ENCODE assay signal across 8 cellular contexts in the genomic region with DNA sequence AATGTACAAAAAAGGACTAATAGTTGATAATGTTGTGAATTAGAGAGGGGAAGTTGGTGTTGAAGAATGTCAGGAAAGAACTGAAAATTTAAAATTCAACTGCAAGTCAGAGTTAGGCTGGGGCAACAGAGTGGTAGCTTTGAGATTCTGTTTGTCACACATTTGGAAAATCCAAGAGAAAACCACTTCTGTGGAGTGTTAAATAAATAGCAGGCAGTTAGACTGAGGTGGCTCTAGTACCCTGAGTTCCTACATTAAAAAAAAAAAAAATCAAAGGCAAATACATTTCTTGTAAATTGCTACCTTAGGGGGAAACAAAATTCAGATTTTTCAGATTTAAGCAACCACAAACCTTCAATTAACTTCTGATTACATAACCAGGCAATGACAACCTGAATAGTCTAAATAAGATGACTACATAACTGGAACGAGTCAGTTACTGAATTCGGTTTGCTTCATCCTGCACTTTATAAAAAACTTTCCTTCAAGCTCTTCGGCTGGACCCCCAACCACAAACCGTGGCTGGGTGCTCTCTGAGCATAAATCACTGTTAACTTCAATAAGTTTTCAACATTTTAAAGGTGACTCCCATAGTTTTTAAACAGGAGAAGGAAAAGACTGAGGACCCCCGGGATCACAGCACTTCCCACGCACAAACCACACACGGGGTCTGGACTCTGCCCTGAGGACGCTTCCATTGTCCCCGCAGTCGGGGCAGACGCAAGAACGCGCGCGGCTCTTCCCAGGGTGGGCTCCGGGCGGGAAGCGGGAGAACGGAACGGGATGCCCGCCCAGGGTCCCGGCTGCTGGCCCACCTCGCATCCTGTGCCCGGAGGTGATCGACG. TPM values are rescaled to one million over a fixed set of nuclear protein-coding genes. Genes with fewer than 3 reads are reported as not detected.
DNase-seq lines count a peak whose midpoint lies in the region; FAIRE-seq lines count a peak whose summit lies in the region.

No MANE protein-coding gene starts in this region.

- H3K36me3 ChIP-seq in iPS-15b (ENCODE audit: control insufficient read depth, insufficient read depth, low read length) (peaks cover 5% of the 10 kb centered on the region), small intestine (ENCODE audit: control insufficient read depth in 2 of 2, insufficient read depth in 2 of 2, low read length in 2 of 2) (no peaks in the 10 kb centered on the region)

- H3K27me3 ChIP-seq in iPS-15b (ENCODE audit: control insufficient read depth, insufficient read depth, low read length) (no peaks in the 10 kb centered on the region), small intestine (ENCODE audit: control insufficient read depth in 2 of 2, insufficient read depth in 2 of 2, low read length in 2 of 2) (no peaks in the 10 kb centered on the region)

- peaks cover 7% of the 10 kb centered on the region for H3K9me3 Mint-ChIP-seq in activated CD4-positive, alpha-beta T cell treated with anti-CD3 and anti-CD28 coated beads, Interleukin-2, amount 10 ng/mL, durations not matched to agents 7 days and 5 days
- peaks cover 19% of the 10 kb centered on the region for H3K9me3 Mint-ChIP-seq in activated T-helper 2 cell treated with anti-CD3 and anti-CD28 coated beads, Interferon-gamma antibody, Interleukin-2, Interleukin-4, amounts not matched to agents 10 μg/mL and 5 μg/mL and 100 μg/mL, durations not matched to agents 14 hours and 24 hours and 36 hours

- peak overlapping the region; percentile 98 for H3K4me3 ChIP-seq in iPS-15b (ENCODE audit: low read depth, low read length)
- H3K4me3 ChIP-seq in small intestine (ENCODE audit: low read depth in 1 of 2, low read length in 2 of 2), result peak overlapping the region; percentile 71 to 84

- H3K4me1 ChIP-seq in iPS-15b (ENCODE audit: control insufficient read depth, insufficient read depth, low read length) (peaks cover 8% of the 10 kb centered on the region), small intestine (ENCODE audit: control insufficient read depth in 2 of 2, insufficient read depth in 1 of 2, low read depth in 1 of 2, low read length in 1 of 2) (no peaks in the 10 kb centered on the region)

- peak; percentile 9 for DNase-seq in activated CD4-positive, alpha-beta T cell treated with anti-CD3 and anti-CD28 coated beads, Interleukin-2, amount 10 ng/mL, durations not matched to agents 7 days and 5 days
- no peak for DNase-seq in activated CD4-positive, alpha-beta T cell treated with anti-CD3 and anti-CD28 coated beads, Interleukin-2, amount 50 U/mL, for 48 hours
- DNase-seq in activated T-helper 2 cell treated with anti-CD3 and anti-CD28 coated beads, Interferon-gamma antibody, Interleukin-2, Interleukin-4, amounts not matched to agents 10 μg/mL and 5 μg/mL and 100 μg/mL, durations not matched to agents 14 hours and 24 hours and 36 hours (ENCODE audit: low spot score), result no peak
- DNase-seq in small intestine (no peak), GM19238 (ENCODE audit: insufficient read length, low spot score) (no peak), NCI-H187 treated with DMSO at 0.1 percent for 48 hours (lab: John Stamatoyannopoulos, UW) (no peak), GDM1 (lab: John Stamatoyannopoulos, UW) (no peak)

- peak overlapping the region; percentile 93 for H3K4me3 Mint-ChIP-seq in activated CD4-positive, alpha-beta T cell treated with anti-CD3 and anti-CD28 coated beads, Interleukin-2, amount 10 ng/mL, durations not matched to agents 7 days and 5 days
- peak overlapping the region; percentile 90 for H3K4me3 Mint-ChIP-seq in activated T-helper 2 cell treated with anti-CD3 and anti-CD28 coated beads, Interferon-gamma antibody, Interleukin-2, Interleukin-4, amounts not matched to agents 10 μg/mL and 5 μg/mL and 100 μg/mL, durations not matched to agents 14 hours and 24 hours and 36 hours (ENCODE audit: low read depth)

- H3K27ac ChIP-seq in small intestine (ENCODE audit: low read depth in 1 of 2, low read length in 1 of 2), result peak overlapping the region in 1 of 2 donors; percentile 82

- POLR2A ChIA-PET in activated CD4-positive, alpha-beta T cell treated with anti-CD3 and anti-CD28 coated beads, Interleukin-2, amount 10 ng/mL, durations not matched to agents 7 days and 5 days (lab: Charles Lee), result interaction anchor here (2.0 kb wide), 1 partner anchor 14 kb away, joined by 8 read pairs; no protein-coding TSS in a partner anchor

- peaks cover 18% of the 10 kb centered on the region for H3K4me1 Mint-ChIP-seq in activated CD4-positive, alpha-beta T cell treated with anti-CD3 and anti-CD28 coated beads, Interleukin-2, amount 10 ng/mL, durations not matched to agents 7 days and 5 days
- H3K4me1 Mint-ChIP-seq in activated T-helper 2 cell treated with anti-CD3 and anti-CD28 coated beads, Interferon-gamma antibody, Interleukin-2, Interleukin-4, amounts not matched to agents 10 μg/mL and 5 μg/mL and 100 μg/mL, durations not matched to agents 14 hours and 24 hours and 36 hours (ENCODE audit: low read depth), result peaks cover 6% of the 10 kb centered on the region

- peak overlapping the region; percentile 79 for H3K9ac ChIP-seq in iPS-15b (ENCODE audit: low read depth, low read length)

- CTCF ChIA-PET in activated CD4-positive, alpha-beta T cell treated with anti-CD3 and anti-CD28 coated beads, Interleukin-2, amount 10 ng/mL, durations not matched to agents 7 days and 5 days (lab: Charles Lee), result interaction anchor here (0.6 to 1.3 kb wide), 3 partner anchors 13 to 870 kb away, joined by 4 to 5 read pairs (median 4); a partner anchor contains a TSS

- no peak for FAIRE-seq in small intestine (lab: Jason Lieb, UNC)

- H3K27ac Mint-ChIP-seq in activated CD4-positive, alpha-beta T cell treated with anti-CD3 and anti-CD28 coated beads, Interleukin-2, amount 10 ng/mL, durations not matched to agents 7 days and 5 days, result peak overlapping the region; percentile 97
- H3K27ac Mint-ChIP-seq in activated T-helper 2 cell treated with anti-CD3 and anti-CD28 coated beads, Interferon-gamma antibody, Interleukin-2, Interleukin-4, amounts not matched to agents 10 μg/mL and 5 μg/mL and 100 μg/mL, durations not matched to agents 14 hours and 24 hours and 36 hours, result peak overlapping the region; percentile 5

- peaks cover 23% of the 10 kb centered on the region for H3K36me3 Mint-ChIP-seq in activated CD4-positive, alpha-beta T cell treated with anti-CD3 and anti-CD28 coated beads, Interleukin-2, amount 10 ng/mL, durations not matched to agents 7 days and 5 days (ENCODE audit: low read depth)
- peaks cover 15% of the 10 kb centered on the region for H3K36me3 Mint-ChIP-seq in activated T-helper 2 cell treated with anti-CD3 and anti-CD28 coated beads, Interferon-gamma antibody, Interleukin-2, Interleukin-4, amounts not matched to agents 10 μg/mL and 5 μg/mL and 100 μg/mL, durations not matched to agents 14 hours and 24 hours and 36 hours (ENCODE audit: low read depth)

- H3K27me3 Mint-ChIP-seq in activated CD4-positive, alpha-beta T cell treated with anti-CD3 and anti-CD28 coated beads, Interleukin-2, amount 10 ng/mL, durations not matched to agents 7 days and 5 days, result no peaks in the 10 kb centered on the region
- no peaks in the 10 kb centered on the region for H3K27me3 Mint-ChIP-seq in activated T-helper 2 cell treated with anti-CD3 and anti-CD28 coated beads, Interferon-gamma antibody, Interleukin-2, Interleukin-4, amounts not matched to agents 10 μg/mL and 5 μg/mL and 100 μg/mL, durations not matched to agents 14 hours and 24 hours and 36 hours (ENCODE audit: low read depth)

- intact Hi-C loops in activated T-helper 2 cell treated with anti-CD3 and anti-CD28 coated beads, Interferon-gamma antibody, Interleukin-2, Interleukin-4, amounts not matched to agents 10 μg/mL and 5 μg/mL and 100 μg/mL, durations not matched to agents 14 hours and 24 hours and 36 hours (cut with micrococcal nuclease), result no loop called here

- no peaks in the 10 kb centered on the region for H3K9me3 ChIP-seq in iPS-15b (ENCODE audit: control insufficient read depth, insufficient read depth, low read length)
- H3K9me3 ChIP-seq in small intestine (ENCODE audit: control insufficient read depth, low read depth), result no peaks in the 10 kb centered on the region

- WGBS in small intestine, 3 donors, result 1 to 2% (median 2%) methylated on average over 24 to 26 of the region's 26 CpGs

RNA-seq across cellular contexts. Expression of a gene that starts 0.7 kb away (rescaled TPM):
- total RNA-seq in activated CD4-positive, alpha-beta T cell treated with anti-CD3 and anti-CD28 coated beads, Interleukin-2, amount 10 ng/mL, durations not matched to agents 7 days and 5 days, result 1 to 10 TPM; 9.1 to 9.4 TPM
- total RNA-seq in activated T-helper 2 cell treated with anti-CD3 and anti-CD28 coated beads, Interferon-gamma antibody, Interleukin-2, Interleukin-4, amounts not matched to agents 10 μg/mL and 5 μg/mL and 100 μg/mL, durations not matched to agents 14 hours and 24 hours and 36 hours, result 4.8 TPM in 2 replicates
- polyA plus RNA-seq in small intestine, result 1 to 10 TPM in 2 of 3 donors, not detected in 1; 1.6 to 1.8 TPM

RNA-seq across cellular contexts. Expression of a gene that starts 39.2 kb away (rescaled TPM):
- total RNA-seq in activated CD4-positive, alpha-beta T cell treated with anti-CD3 and anti-CD28 coated beads, Interleukin-2, amount 10 ng/mL, durations not matched to agents 7 days and 5 days, result 10 to 100 TPM; 11.0 to 12.3 TPM
- 3.2 and 5.1 TPM in 2 replicates for total RNA-seq in activated T-helper 2 cell treated with anti-CD3 and anti-CD28 coated beads, Interferon-gamma antibody, Interleukin-2, Interleukin-4, amounts not matched to agents 10 μg/mL and 5 μg/mL and 100 μg/mL, durations not matched to agents 14 hours and 24 hours and 36 hours
- 1 to 10 TPM in 1 of 3 donors, not detected in 2; 1.4 TPM for polyA plus RNA-seq in small intestine
